Comparison of ENCODE assay signal across 25 cellular contexts in genomic region chr1:206963740-206964139, GRCh38. TPM values are rescaled to one million over a fixed set of nuclear protein-coding genes. Genes with fewer than 3 reads are reported as not detected.
"Had no signal": no experiment of that assay in that cellular context is flagged by ENCODE, and none has a peak within 500 bp of the region (broad histone marks: within the 10 kb centered on the region; RNA-seq: fewer than 3 reads in every experiment).

No MANE protein-coding gene starts in this region.

- H3K4me2 ChIP-seq: SK-N-SH had no signal

- H3K9me3 ChIP-seq: MG63, SJCRH30, SK-N-SH had no signal

- H3K27ac ChIP-seq: RWPE1, SJCRH30 had no signal

- H3K4me1 ChIP-seq: SJCRH30 had no signal

- FAIRE-seq: astrocyte had no signal

- H3K9me2 ChIP-seq: SK-N-SH had no signal

- ATAC-seq: activated CD8-positive, alpha-beta T cell treated with anti-CD3 and anti-CD28 coated beads, Interleukin-2, amount 10 ng/mL, durations not matched to agents 7 days and 5 days; Panc1; WTC11 had no signal

- DNase-seq: activated CD4-positive, alpha-beta T cell treated with anti-CD3 and anti-CD28 coated beads for 48 hours; activated CD4-positive, alpha-beta T cell treated with anti-CD3 and anti-CD28 coated beads, Interleukin-2, amount 50 U/mL, for 4 hours; activated CD4-positive, CD25-positive, alpha-beta regulatory T cell treated with anti-CD3 and anti-CD28 coated beads, Interleukin-2, amount 50 U/mL, for 72 hours; activated CD8-positive, alpha-beta memory T cell treated with anti-CD3 and anti-CD28 coated beads, Interleukin-2, amount 50 U/mL, for 48 hours; activated CD8-positive, alpha-beta T cell treated with anti-CD3 and anti-CD28 coated beads, Interleukin-2, amount 10 ng/mL, durations not matched to agents 7 days and 5 days; activated effector memory CD4-positive, alpha-beta T cell treated with Interleukin-2 at 50 U/mL for 16 hours; activated naive CD4-positive, alpha-beta T cell; activated T-cell treated with anti-CD3 and anti-CD28 coated beads, Interleukin-2, amount 50 U/mL, for 24 hours; amygdala; MG63; NCI-H1105; NCI-H1436 treated with DMSO at 0.1 percent for 48 hours; NCI-H187 treated with DMSO at 0.1 percent for 48 hours; NCI-H2081 treated with DMSO at 0.1 percent for 48 hours; NCI-H446; NCI-H524; Right ventricle myocardium superior; SJCRH30; SK-N-SH had no signal

- H3K27me3 ChIP-seq: MG63 had no signal

- H3K36me3 ChIP-seq: MG63, SJCRH30 had no signal

- H3K4me3 ChIP-seq: MG63, SJCRH30 had no signal

- H3K9ac ChIP-seq: SK-N-SH had no signal

RNA-seq across cellular contexts. Expression of gene FCAMR, which starts 6.5 kb away (rescaled TPM):
- total RNA-seq: activated CD8-positive, alpha-beta T cell treated with anti-CD3 and anti-CD28 coated beads, Interleukin-2, amount 10 ng/mL, durations not matched to agents 7 days and 5 days; activated T-helper 1 cell treated with anti-CD3 and anti-CD28 coated beads, Interleukin-12 subunit alpha, Interleukin-12 subunit beta, Interleukin-2, Interleukin-4 antibody, amounts not matched to agents 30 ng/mL and 10 ng/mL and 1 ng/mL, durations not matched to agents 14 hours and 24 hours and 36 hours; astrocyte; OCI-LY7; Right ventricle myocardium superior; SJCRH30; WTC11 had no signal
- polyA plus RNA-seq: SK-N-SH had no signal

RNA-seq across cellular contexts. Expression of gene PIGR, which starts 17.5 kb away (rescaled TPM):
- total RNA-seq: activated CD8-positive, alpha-beta T cell treated with anti-CD3 and anti-CD28 coated beads, Interleukin-2, amount 10 ng/mL, durations not matched to agents 7 days and 5 days; activated T-helper 1 cell treated with anti-CD3 and anti-CD28 coated beads, Interleukin-12 subunit alpha, Interleukin-12 subunit beta, Interleukin-2, Interleukin-4 antibody, amounts not matched to agents 30 ng/mL and 10 ng/mL and 1 ng/mL, durations not matched to agents 14 hours and 24 hours and 36 hours; astrocyte; SJCRH30 had no signal
- polyA plus RNA-seq: SK-N-SH had no signal

RNA-seq across cellular contexts. Expression of gene FCMR, which starts 42.0 kb away (rescaled TPM):
- total RNA-seq: SJCRH30 had no signal
